In genomic region chr13:43220873-43221578, GRCh38 we compare ENCODE assay signal across 6 cellular contexts.
"Had no signal": no experiment of that assay in that cellular context is flagged by ENCODE, and none has a peak within 500 bp of the region (broad histone marks: within the 10 kb centered on the region; RNA-seq: fewer than 3 reads in every experiment).

No MANE protein-coding gene starts in this region.

- H3K4me3 Mint-ChIP-seq: H9 had no signal

- H3K9me3 Mint-ChIP-seq: H9 had no signal

- H2AFZ ChIP-seq: GM23248 had no signal

- ATAC-seq: K562 had no signal

- H3K27ac ChIP-seq: GM23248 had no signal

- H3K4me3 ChIP-seq: GM23248, K562 had no signal

- DNase-seq: GM23248, GOT3, H9, HCEC 1CT, IMR-90 had no signal

- H3K9ac ChIP-seq: GM23248 had no signal
